ENCODE assay signal across 10 cellular contexts in genomic region chr19:47096721-47097120, GRCh38. TPM values are rescaled to one million over a fixed set of nuclear protein-coding genes. Genes with fewer than 3 reads are reported as not detected.
DNase-seq lines count a peak whose midpoint lies in the region; ATAC-seq and TF ChIP-seq lines count a peak whose summit lies in the region.
"Had no signal": no experiment of that assay in that cellular context is flagged by ENCODE, and none has a peak within 500 bp of the region (broad histone marks: within the 10 kb centered on the region; RNA-seq: fewer than 3 reads in every experiment).

No MANE protein-coding gene starts in this region.

- H3K36me3 ChIP-seq in heart left ventricle: peaks cover 0 to 36% (median 25%) of the 10 kb centered on the region in 9 donors
- peaks cover 25% of the 10 kb centered on the region for H3K36me3 ChIP-seq in osteoblast (ENCODE audit: insufficient read depth, low read length)

- ATAC-seq in CD4-positive, alpha-beta T cell (ENCODE audit: poor library complexity): no peak
- ATAC-seq in heart left ventricle (peak; percentile 29 to 69 (median 58)), HG02798 (IDR thresholded peaks at IDR 0.05; ENCODE audit: poor library complexity, unreplicated experiment) (no peak), omental fat pad (ENCODE audit: low FRiP score) (no peak)

- H2AFZ ChIP-seq in osteoblast (ENCODE audit: low read length): no peak overlapping the region

- CTCF ChIA-PET in CD4-positive, alpha-beta T cell (lab: Charles Lee): no interaction called here
- CTCF ChIA-PET in activated CD4-positive, alpha-beta memory T cell treated with anti-CD3 and anti-CD28 coated beads for 36 hours (lab: Charles Lee): interaction anchor here (1.0 to 2.4 kb wide), 4 partner anchors 11 to 147 kb away, joined by 3 to 9 read pairs (median 4); no protein-coding TSS in a partner anchor

- H3K27me3 Mint-ChIP-seq in CD4-positive, alpha-beta T cell: no peaks in the 10 kb centered on the region
- H3K27me3 Mint-ChIP-seq in activated CD4-positive, alpha-beta memory T cell treated with anti-CD3 and anti-CD28 coated beads for 36 hours: no peaks in the 10 kb centered on the region

- peaks cover 52% of the 10 kb centered on the region for H3K36me3 Mint-ChIP-seq in CD4-positive, alpha-beta T cell (ENCODE audit: low read depth)
- H3K36me3 Mint-ChIP-seq in activated CD4-positive, alpha-beta memory T cell treated with anti-CD3 and anti-CD28 coated beads for 36 hours: peaks cover 28% of the 10 kb centered on the region

- no peaks in the 10 kb centered on the region for H3K9me3 ChIP-seq in CD4-positive, alpha-beta T cell (ENCODE audit: control insufficient read depth, low read length)
- H3K9me3 ChIP-seq in heart left ventricle (no peaks in the 10 kb centered on the region), osteoblast (ENCODE audit: low read depth, low read length) (no peaks in the 10 kb centered on the region)
- H3K9me3 ChIP-seq: adrenal gland had no signal

- peaks cover 93% of the 10 kb centered on the region for H3K79me2 ChIP-seq in osteoblast (ENCODE audit: insufficient read depth, low read length)

- peaks cover 47% of the 10 kb centered on the region for H3K4me1 Mint-ChIP-seq in CD4-positive, alpha-beta T cell (ENCODE audit: low read depth)
- H3K4me1 Mint-ChIP-seq in activated CD4-positive, alpha-beta memory T cell treated with anti-CD3 and anti-CD28 coated beads for 36 hours (ENCODE audit: low read depth): peaks cover 66% of the 10 kb centered on the region

- no peaks in the 10 kb centered on the region for H3K27me3 ChIP-seq in CD4-positive, alpha-beta T cell (ENCODE audit: control insufficient read depth, insufficient read depth, low read length)
- H3K27me3 ChIP-seq in heart left ventricle (no peaks in the 10 kb centered on the region), osteoblast (ENCODE audit: insufficient read depth, low read length) (no peaks in the 10 kb centered on the region)
- H3K27me3 ChIP-seq: adrenal gland had no signal

- intact Hi-C loops in CD4-positive, alpha-beta T cell (cut with DNase I, micrococcal nuclease): no loop called here
- intact Hi-C loops in activated CD4-positive, alpha-beta memory T cell treated with anti-CD3 and anti-CD28 coated beads for 36 hours (cut with micrococcal nuclease): no loop called here
- intact Hi-C loops in heart left ventricle (cut with DNase I): loop anchor here in 1 of 10 donors (2.0 kb wide), 1 partner anchor 16 kb away; the partner anchor contains the start of gene ZC3H4

- no peaks in the 10 kb centered on the region for H3K9me3 Mint-ChIP-seq in CD4-positive, alpha-beta T cell
- H3K9me3 Mint-ChIP-seq in activated CD4-positive, alpha-beta memory T cell treated with anti-CD3 and anti-CD28 coated beads for 36 hours: no peaks in the 10 kb centered on the region

- H3K27ac Mint-ChIP-seq in CD4-positive, alpha-beta T cell: peak overlapping the region; percentile 83
- H3K27ac Mint-ChIP-seq in activated CD4-positive, alpha-beta memory T cell treated with anti-CD3 and anti-CD28 coated beads for 36 hours: peak overlapping the region; percentile 98

- no peak for DNase-seq in CD4-positive, alpha-beta T cell
- DNase-seq in activated CD4-positive, alpha-beta memory T cell treated with anti-CD3 and anti-CD28 coated beads for 36 hours: no peak
- peak in 3 of 5 donors; percentile 22 to 49 (median 26) for DNase-seq in heart left ventricle
- DNase-seq in osteoblast (ENCODE audit: insufficient read length, low spot score, missing footprints): no peak
- DNase-seq in NCI-H187 (lab: John Stamatoyannopoulos, UW): no peak
- DNase-seq in omental fat pad (ENCODE audit: low spot score): no peak
- DNase-seq in SIG-M5 treated with dmso at 0.1 percent for 504 hours (lab: John Stamatoyannopoulos, UW; ENCODE audit: unreplicated experiment): no peak
- DNase-seq: NCI-H226 had no signal

- 56 to 74% (median 70%) methylated on average over 9 of the region's 9 CpGs for WGBS in heart left ventricle, 4 donors

- H3K27ac ChIP-seq in CD4-positive, alpha-beta T cell (ENCODE audit: low read depth, low read length): no peak overlapping the region
- H3K27ac ChIP-seq in heart left ventricle (peak overlapping the region in 9 of 12 donors; percentile 29 to 79 (median 72)), osteoblast (ENCODE audit: low read depth, low read length) (peak overlapping the region; percentile 67)

- no peak for TF ChIP-seq CTCF in CD4-positive, alpha-beta T cell (IDR thresholded peaks at IDR 0.05)
- TF ChIP-seq CTCF in heart left ventricle (IDR thresholded peaks at IDR 0.05) (no peak), osteoblast (IDR thresholded peaks at IDR 0.05; ENCODE audit: extremely low read depth, low read depth, low read length) (no peak), omental fat pad (IDR thresholded peaks at IDR 0.05) (no peak)

- TF ChIP-seq POLR2A in heart left ventricle (IDR thresholded peaks at IDR 0.05): no peak

- H3K4me3 Mint-ChIP-seq in CD4-positive, alpha-beta T cell: no peak overlapping the region
- no peak overlapping the region for H3K4me3 Mint-ChIP-seq in activated CD4-positive, alpha-beta memory T cell treated with anti-CD3 and anti-CD28 coated beads for 36 hours

- H3K4me3 ChIP-seq in heart left ventricle (no peak overlapping the region), osteoblast (ENCODE audit: insufficient read depth, low read length) (no peak overlapping the region)
- H3K4me3 ChIP-seq: adrenal gland had no signal

- peaks cover 0 to 60% (median 46%) of the 10 kb centered on the region in 12 donors for H3K4me1 ChIP-seq in heart left ventricle
- H3K4me1 ChIP-seq in osteoblast (ENCODE audit: insufficient read depth, low read length): peaks cover 33% of the 10 kb centered on the region

- H3K4me2 ChIP-seq in osteoblast (ENCODE audit: insufficient read depth, low read length): no peak overlapping the region

- peaks cover 9% of the 10 kb centered on the region for H4K20me1 ChIP-seq in osteoblast (ENCODE audit: insufficient read depth, low read length)

- POLR2A ChIA-PET in CD4-positive, alpha-beta T cell (lab: Charles Lee): interaction anchor here (0.6 to 7.6 kb wide), 2 partner anchors 14 to 349 kb away, joined by 3 to 124 read pairs; partner anchors contain the start of gene ZC3H4
- POLR2A ChIA-PET in activated CD4-positive, alpha-beta memory T cell treated with anti-CD3 and anti-CD28 coated beads for 36 hours (lab: Charles Lee): interaction anchor here (9.1 kb wide), 1 partner anchor 13 kb away, joined by 205 read pairs; the partner anchor contains the start of gene ZC3H4

RNA-seq across cellular contexts. Expression of gene ZC3H4, which starts 16.9 kb away (rescaled TPM):
- total RNA-seq in CD4-positive, alpha-beta T cell: 10 to 100 TPM; 39.4 to 43.7 TPM
- total RNA-seq in activated CD4-positive, alpha-beta memory T cell treated with anti-CD3 and anti-CD28 coated beads for 36 hours: 10 to 100 TPM; 77.1 to 78.6 TPM
- total RNA-seq in heart left ventricle (10 to 100 TPM; 16.5 to 35.0 (median 24.7) TPM), osteoblast (10.9 and 14.1 TPM in 2 replicates), omental fat pad (10 to 100 TPM; 13.1 to 20.9 (median 18.0) TPM)
- polyA plus RNA-seq in heart left ventricle: 10 to 100 TPM in 1 of 2 donors, 1 to 10 TPM in 1; 9.6 to 10.4 TPM

RNA-seq across cellular contexts. Expression of gene SAE1, which starts 33.9 kb away (rescaled TPM):
- total RNA-seq in CD4-positive, alpha-beta T cell: 10 to 100 TPM; 29.6 to 30.9 TPM
- 100 to 1,000 TPM; 154 to 157 TPM for total RNA-seq in activated CD4-positive, alpha-beta memory T cell treated with anti-CD3 and anti-CD28 coated beads for 36 hours
- total RNA-seq in heart left ventricle: 10 to 100 TPM; 30.5 to 58.7 (median 49.7) TPM
- polyA plus RNA-seq in heart left ventricle: 10 to 100 TPM; 15.7 to 84.1 TPM
- total RNA-seq in osteoblast: 99.9 and 105 TPM in 2 replicates
- 10 to 100 TPM; 36.5 to 50.7 (median 49.2) TPM for total RNA-seq in omental fat pad

RNA-seq across cellular contexts. Expression of gene TMEM160, which starts 48.3 kb away (rescaled TPM):
- total RNA-seq in CD4-positive, alpha-beta T cell: 10 to 100 TPM; 18.0 to 18.1 TPM
- 10 to 100 TPM; 62.8 to 69.8 TPM for total RNA-seq in activated CD4-positive, alpha-beta memory T cell treated with anti-CD3 and anti-CD28 coated beads for 36 hours
- total RNA-seq in heart left ventricle (10 to 100 TPM; 21.7 to 58.0 (median 24.5) TPM), osteoblast (13.4 and 15.3 TPM in 2 replicates), omental fat pad (10 to 100 TPM; 17.5 to 35.0 (median 22.8) TPM)
- polyA plus RNA-seq in heart left ventricle: 10 to 100 TPM; 10.5 to 21.7 TPM

Comparison
In these comparisons a context has a peak if more than half of its experiments do, and no peak if none do; other contexts are left out.
1. ATAC-seq: peak in heart left ventricle (4 of 4); none in CD4-positive, alpha-beta T cell (single experiment), HG02798 (single experiment) and omental fat pad (single experiment).
2. DNase-seq: peak in heart left ventricle (3 of 5); none in CD4-positive, alpha-beta T cell (0 of 10), activated CD4-positive, alpha-beta memory T cell treated with anti-CD3 and anti-CD28 coated beads for 36 hours (single experiment), osteoblast (single experiment), NCI-H187 (0 of 2), omental fat pad (single experiment) and SIG-M5 treated with dmso at 0.1 percent for 504 hours (single experiment).